In genomic region chr11:1369371-1370005, GRCh38 we compare ENCODE assay signal across 25 cellular contexts. TPM values are rescaled to one million over a fixed set of nuclear protein-coding genes. Genes with fewer than 3 reads are reported as not detected.
"Had no signal": no experiment of that assay in that cellular context is flagged by ENCODE, and none has a peak within 500 bp of the region (broad histone marks: within the 10 kb centered on the region; RNA-seq: fewer than 3 reads in every experiment).

No MANE protein-coding gene starts in this region.

- DNase-seq: activated CD4-positive, alpha-beta memory T cell treated with anti-CD3 and anti-CD28 coated beads for 36 hours; activated CD4-positive, alpha-beta T cell treated with anti-CD3 and anti-CD28 coated beads, Interleukin-2, amount 10 ng/mL, durations not matched to agents 7 days and 5 days; activated CD4-positive, CD25-positive, alpha-beta regulatory T cell; activated CD8-positive, alpha-beta memory T cell treated with anti-CD3 and anti-CD28 coated beads for 24 hours; activated effector memory CD4-positive, alpha-beta T cell treated with anti-CD3 and anti-CD28 coated beads, Interleukin-2, amount 50 U/mL, for 16 hours; activated naive CD4-positive, alpha-beta T cell treated with anti-CD3 and anti-CD28 coated beads for 36 hours; activated T-cell treated with anti-CD3 and anti-CD28 coated beads, Interleukin-2, amount 50 U/mL, for 4 hours; brain microvascular endothelial cell; cerebellar nuclear complex; Karpas-422; MM.1S; NCI-H1105; NCI-H1436 treated with DMSO at 0.1 percent for 48 hours; NCI-H187; NCI-H2081; NCI-H446; NCI-H524; SHP77 treated with DMSO at 0.1 percent for 48 hours; T-cell; T-helper 2 cell; T1000 had no signal

- H3K27ac ChIP-seq: brain microvascular endothelial cell, cardiac muscle cell had no signal

- FAIRE-seq: K562, TTC549 had no signal

- H3K36me3 ChIP-seq: brain microvascular endothelial cell, cardiac muscle cell had no signal

- H3K27me3 ChIP-seq: brain microvascular endothelial cell, cardiac muscle cell had no signal

- ATAC-seq: activated T-cell treated with anti-CD3 and anti-CD28 coated beads, Interleukin-2, amount 50 U/mL, for 4 hours; K562; T-cell had no signal

- H3K4me3 ChIP-seq: cardiac muscle cell, K562 had no signal

RNA-seq across cellular contexts. Expression of gene BRSK2, which starts 20.2 kb away (rescaled TPM):
- total RNA-seq: activated CD4-positive, alpha-beta T cell treated with anti-CD3 and anti-CD28 coated beads, Interleukin-2, amount 10 ng/mL, durations not matched to agents 7 days and 5 days; RPMI7951 had no signal
